In the genomic region with DNA sequence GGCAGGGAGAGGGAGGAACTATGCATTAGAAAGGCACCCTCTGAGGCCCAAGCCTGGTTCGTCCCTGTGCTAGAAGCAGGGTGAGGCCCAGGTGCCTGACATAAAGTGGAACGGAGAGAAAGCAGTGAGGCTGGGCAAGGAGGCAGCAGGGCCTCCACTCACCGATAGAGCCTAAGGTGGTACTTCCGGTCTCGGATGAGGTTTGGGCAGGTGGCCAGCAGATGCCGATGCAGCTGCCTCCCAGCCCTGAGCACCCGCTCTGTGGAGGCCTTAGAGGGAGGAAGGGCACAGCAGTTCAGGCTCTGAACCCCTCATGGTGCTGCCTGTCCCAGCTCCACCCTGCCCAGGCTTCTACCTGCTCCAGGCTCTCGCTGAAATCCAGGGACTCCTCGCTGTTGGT, we compare ENCODE assay signal across 1 cellular context.
TF ChIP-seq lines count a peak whose summit lies in the region.

No MANE protein-coding gene starts in this region.

TF ChIP-seq in WTC11, 78 proteins besides CTCF, POLR2A, EP300 and RAD21 (continued from another document):
- TF ChIP-seq GTF2I (CRISPR knock-in tag; conservative IDR thresholded peaks at IDR 0.05) (no peak), ZNF396 (CRISPR knock-in tag; IDR thresholded peaks at IDR 0.05; ENCODE audit: borderline replicate concordance) (no peak), ZBTB21 (CRISPR knock-in tag; IDR thresholded peaks at IDR 0.05; ENCODE audit: borderline replicate concordance) (no peak), GRHL2 (CRISPR knock-in tag; IDR thresholded peaks at IDR 0.05; ENCODE audit: insufficient replicate concordance, severe bottlenecking) (no peak), ZNF138 (CRISPR knock-in tag; conservative IDR thresholded peaks at IDR 0.05) (no peak), JUN (CRISPR knock-in tag; IDR thresholded peaks at IDR 0.05) (no peak), ESRRA (CRISPR knock-in tag; IDR thresholded peaks at IDR 0.05; ENCODE audit: borderline replicate concordance) (no peak), ATF1 (CRISPR knock-in tag; IDR thresholded peaks at IDR 0.05) (no peak), NFATC4 (CRISPR knock-in tag; IDR thresholded peaks at IDR 0.05) (no peak), ZNF423 (CRISPR knock-in tag; IDR thresholded peaks at IDR 0.05) (no peak)
- TF ChIP-seq, protein P1, sequence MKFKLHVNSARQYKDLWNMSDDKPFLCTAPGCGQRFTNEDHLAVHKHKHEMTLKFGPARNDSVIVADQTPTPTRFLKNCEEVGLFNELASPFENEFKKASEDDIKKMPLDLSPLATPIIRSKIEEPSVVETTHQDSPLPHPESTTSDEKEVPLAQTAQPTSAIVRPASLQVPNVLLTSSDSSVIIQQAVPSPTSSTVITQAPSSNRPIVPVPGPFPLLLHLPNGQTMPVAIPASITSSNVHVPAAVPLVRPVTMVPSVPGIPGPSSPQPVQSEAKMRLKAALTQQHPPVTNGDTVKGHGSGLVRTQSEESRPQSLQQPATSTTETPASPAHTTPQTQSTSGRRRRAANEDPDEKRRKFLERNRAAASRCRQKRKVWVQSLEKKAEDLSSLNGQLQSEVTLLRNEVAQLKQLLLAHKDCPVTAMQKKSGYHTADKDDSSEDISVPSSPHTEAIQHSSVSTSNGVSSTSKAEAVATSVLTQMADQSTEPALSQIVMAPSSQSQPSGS (CRISPR knock-in tag; IDR thresholded peaks at IDR 0.05; ENCODE audit: borderline replicate concordance, low read depth), result no peak
- TF ChIP-seq, protein P2, sequence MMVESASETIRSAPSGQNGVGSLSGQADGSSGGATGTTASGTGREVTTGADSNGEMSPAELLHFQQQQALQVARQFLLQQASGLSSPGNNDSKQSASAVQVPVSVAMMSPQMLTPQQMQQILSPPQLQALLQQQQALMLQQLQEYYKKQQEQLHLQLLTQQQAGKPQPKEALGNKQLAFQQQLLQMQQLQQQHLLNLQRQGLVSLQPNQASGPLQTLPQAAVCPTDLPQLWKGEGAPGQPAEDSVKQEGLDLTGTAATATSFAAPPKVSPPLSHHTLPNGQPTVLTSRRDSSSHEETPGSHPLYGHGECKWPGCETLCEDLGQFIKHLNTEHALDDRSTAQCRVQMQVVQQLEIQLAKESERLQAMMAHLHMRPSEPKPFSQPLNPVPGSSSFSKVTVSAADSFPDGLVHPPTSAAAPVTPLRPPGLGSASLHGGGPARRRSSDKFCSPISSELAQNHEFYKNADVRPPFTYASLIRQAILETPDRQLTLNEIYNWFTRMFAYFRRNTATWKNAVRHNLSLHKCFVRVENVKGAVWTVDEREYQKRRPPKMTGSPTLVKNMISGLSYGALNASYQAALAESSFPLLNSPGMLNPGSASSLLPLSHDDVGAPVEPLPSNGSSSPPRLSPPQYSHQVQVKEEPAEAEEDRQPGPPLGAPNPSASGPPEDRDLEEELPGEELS (CRISPR knock-in tag; IDR thresholded peaks at IDR 0.05), result no peak
- TF ChIP-seq, protein P3, sequence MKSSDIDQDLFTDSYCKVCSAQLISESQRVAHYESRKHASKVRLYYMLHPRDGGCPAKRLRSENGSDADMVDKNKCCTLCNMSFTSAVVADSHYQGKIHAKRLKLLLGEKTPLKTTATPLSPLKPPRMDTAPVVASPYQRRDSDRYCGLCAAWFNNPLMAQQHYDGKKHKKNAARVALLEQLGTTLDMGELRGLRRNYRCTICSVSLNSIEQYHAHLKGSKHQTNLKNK (CRISPR knock-in tag; IDR thresholded peaks at IDR 0.05), result no peak
- TF ChIP-seq, protein P4, sequence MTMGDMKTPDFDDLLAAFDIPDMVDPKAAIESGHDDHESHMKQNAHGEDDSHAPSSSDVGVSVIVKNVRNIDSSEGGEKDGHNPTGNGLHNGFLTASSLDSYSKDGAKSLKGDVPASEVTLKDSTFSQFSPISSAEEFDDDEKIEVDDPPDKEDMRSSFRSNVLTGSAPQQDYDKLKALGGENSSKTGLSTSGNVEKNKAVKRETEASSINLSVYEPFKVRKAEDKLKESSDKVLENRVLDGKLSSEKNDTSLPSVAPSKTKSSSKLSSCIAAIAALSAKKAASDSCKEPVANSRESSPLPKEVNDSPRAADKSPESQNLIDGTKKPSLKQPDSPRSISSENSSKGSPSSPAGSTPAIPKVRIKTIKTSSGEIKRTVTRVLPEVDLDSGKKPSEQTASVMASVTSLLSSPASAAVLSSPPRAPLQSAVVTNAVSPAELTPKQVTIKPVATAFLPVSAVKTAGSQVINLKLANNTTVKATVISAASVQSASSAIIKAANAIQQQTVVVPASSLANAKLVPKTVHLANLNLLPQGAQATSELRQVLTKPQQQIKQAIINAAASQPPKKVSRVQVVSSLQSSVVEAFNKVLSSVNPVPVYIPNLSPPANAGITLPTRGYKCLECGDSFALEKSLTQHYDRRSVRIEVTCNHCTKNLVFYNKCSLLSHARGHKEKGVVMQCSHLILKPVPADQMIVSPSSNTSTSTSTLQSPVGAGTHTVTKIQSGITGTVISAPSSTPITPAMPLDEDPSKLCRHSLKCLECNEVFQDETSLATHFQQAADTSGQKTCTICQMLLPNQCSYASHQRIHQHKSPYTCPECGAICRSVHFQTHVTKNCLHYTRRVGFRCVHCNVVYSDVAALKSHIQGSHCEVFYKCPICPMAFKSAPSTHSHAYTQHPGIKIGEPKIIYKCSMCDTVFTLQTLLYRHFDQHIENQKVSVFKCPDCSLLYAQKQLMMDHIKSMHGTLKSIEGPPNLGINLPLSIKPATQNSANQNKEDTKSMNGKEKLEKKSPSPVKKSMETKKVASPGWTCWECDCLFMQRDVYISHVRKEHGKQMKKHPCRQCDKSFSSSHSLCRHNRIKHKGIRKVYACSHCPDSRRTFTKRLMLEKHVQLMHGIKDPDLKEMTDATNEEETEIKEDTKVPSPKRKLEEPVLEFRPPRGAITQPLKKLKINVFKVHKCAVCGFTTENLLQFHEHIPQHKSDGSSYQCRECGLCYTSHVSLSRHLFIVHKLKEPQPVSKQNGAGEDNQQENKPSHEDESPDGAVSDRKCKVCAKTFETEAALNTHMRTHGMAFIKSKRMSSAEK (CRISPR knock-in tag; IDR thresholded peaks at IDR 0.05; ENCODE audit: borderline replicate concordance), result no peak
- TF ChIP-seq, protein P5, sequence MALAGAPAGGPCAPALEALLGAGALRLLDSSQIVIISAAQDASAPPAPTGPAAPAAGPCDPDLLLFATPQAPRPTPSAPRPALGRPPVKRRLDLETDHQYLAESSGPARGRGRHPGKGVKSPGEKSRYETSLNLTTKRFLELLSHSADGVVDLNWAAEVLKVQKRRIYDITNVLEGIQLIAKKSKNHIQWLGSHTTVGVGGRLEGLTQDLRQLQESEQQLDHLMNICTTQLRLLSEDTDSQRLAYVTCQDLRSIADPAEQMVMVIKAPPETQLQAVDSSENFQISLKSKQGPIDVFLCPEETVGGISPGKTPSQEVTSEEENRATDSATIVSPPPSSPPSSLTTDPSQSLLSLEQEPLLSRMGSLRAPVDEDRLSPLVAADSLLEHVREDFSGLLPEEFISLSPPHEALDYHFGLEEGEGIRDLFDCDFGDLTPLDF (CRISPR knock-in tag; IDR thresholded peaks at IDR 0.05), result no peak
